ENCODE assay signal across 9 cellular contexts in genomic region chr19:3784607-3785463, GRCh38. TPM values are rescaled to one million over a fixed set of nuclear protein-coding genes. Genes with fewer than 3 reads are reported as not detected.
DNase-seq lines count a peak whose midpoint lies in the region; ATAC-seq and TF ChIP-seq lines count a peak whose summit lies in the region.
"Had no signal": no experiment of that assay in that cellular context is flagged by ENCODE, and none has a peak within 500 bp of the region (broad histone marks: within the 10 kb centered on the region; RNA-seq: fewer than 3 reads in every experiment).

No MANE protein-coding gene starts in this region.

- H3K4me2 ChIP-seq in BLaER1: peak overlapping the region; percentile 28
- H3K4me2 ChIP-seq: PC-9 had no signal

- H3K27ac Mint-ChIP-seq in brain: no peak overlapping the region
- no peak overlapping the region for H3K27ac Mint-ChIP-seq in mesothelial cell of epicardium

- H3K9ac ChIP-seq in BLaER1: no peak overlapping the region

- H3K9me3 ChIP-seq in BLaER1: peaks cover 24% of the 10 kb centered on the region

- peaks cover 38% of the 10 kb centered on the region for H3K27me3 ChIP-seq in BLaER1
- H3K27me3 ChIP-seq in HL-60 (ENCODE audit: insufficient read depth, poor library complexity, severe bottlenecking): no peaks in the 10 kb centered on the region

- H3K36me3 Mint-ChIP-seq in brain (peaks cover 18% of the 10 kb centered on the region), mesothelial cell of epicardium (peaks cover 12% of the 10 kb centered on the region)

- H3K27me3 Mint-ChIP-seq in brain: peaks cover 42% of the 10 kb centered on the region
- peaks cover 64% of the 10 kb centered on the region for H3K27me3 Mint-ChIP-seq in mesothelial cell of epicardium (ENCODE audit: low read depth)

- ATAC-seq in HG03025 (IDR thresholded peaks at IDR 0.05; ENCODE audit: low FRiP score, unreplicated experiment): no peak
- ATAC-seq in HG02610 (IDR thresholded peaks at IDR 0.05; ENCODE audit: unreplicated experiment): no peak
- no peak for ATAC-seq in GM18909 (IDR thresholded peaks at IDR 0.05; ENCODE audit: poor library complexity, unreplicated experiment)

- TF ChIP-seq CTCF in HL-60 (IDR thresholded peaks at IDR 0.05; ENCODE audit: insufficient read depth, low read length): no peak
- TF ChIP-seq CTCF in brain (conservative IDR thresholded peaks at IDR 0.05): no peak
- TF ChIP-seq CTCF in mesothelial cell of epicardium (IDR thresholded peaks at IDR 0.05; ENCODE audit: unreplicated experiment): no peak

- DNase-seq in HL-60 (ENCODE audit: low read depth in 1 of 2, low spot score in 1 of 2): no peak
- DNase-seq in mesothelial cell of epicardium (ENCODE audit: low spot score in 2 of 2, unreplicated experiment in 2 of 2): no peak
- DNase-seq in stimulated activated CD4-positive, alpha-beta T cell treated with anti-CD3 and anti-CD28 coated beads, Interleukin-4, amount 100 ng/mL, for 4 hours: no peak
- DNase-seq: PC-9 had no signal

- H3K27ac ChIP-seq in BLaER1 (no peak overlapping the region), HL-60 (replicated peaks) (peak overlapping the region; percentile 73)
- H3K27ac ChIP-seq: PC-9 had no signal

- H4K20me1 ChIP-seq in BLaER1: 0 out of 2 replicates have a peak, but pooled peaks cover 7% of the 10 kb centered on the region

- peaks cover 10% of the 10 kb centered on the region; the same call in 1 of the 2 replicates for H3K4me1 ChIP-seq in BLaER1

- peaks cover 15 to 25% (median 21%) of the 10 kb centered on the region in 5 experiments for H3K9me3 Mint-ChIP-seq in brain
- H3K9me3 Mint-ChIP-seq in mesothelial cell of epicardium: peaks cover 16% of the 10 kb centered on the region

- peak overlapping the region; percentile 59 to 84 (median 75) for H3K4me3 Mint-ChIP-seq in brain
- H3K4me3 Mint-ChIP-seq in mesothelial cell of epicardium: peak overlapping the region; percentile 60

- H3K4me1 Mint-ChIP-seq in brain: no peaks in the 10 kb centered on the region
- H3K4me1 Mint-ChIP-seq in mesothelial cell of epicardium: peaks cover 2% of the 10 kb centered on the region

- H3K4me3 ChIP-seq in BLaER1: no peak overlapping the region
- H3K4me3 ChIP-seq in HL-60 (replicated peaks; ENCODE audit: insufficient read depth, low read length): peak overlapping the region; percentile 49
- H3K4me3 ChIP-seq: PC-9 had no signal

- H3K36me3 ChIP-seq in BLaER1: no peaks in the 10 kb centered on the region

RNA-seq across cellular contexts. Expression of gene MATK, which starts 1.3 kb away (rescaled TPM):
- polyA plus RNA-seq in brain (ENCODE audit: insufficient read depth, low read depth, low replicate concordance): 18.6 TPM
- total RNA-seq in mesothelial cell of epicardium: 3.7 to 5.0 TPM (median 4.0 TPM) in 3 replicates
- total RNA-seq: PC-9 had no signal

RNA-seq across cellular contexts. Expression of gene RAX2, which starts 12.8 kb away (rescaled TPM):
- polyA plus RNA-seq in brain (ENCODE audit: insufficient read depth, low read depth, low replicate concordance): not detected
- total RNA-seq in mesothelial cell of epicardium: not detected in 3 replicates
- total RNA-seq: PC-9 had no signal

RNA-seq across cellular contexts. Expression of gene MRPL54, which starts 22.4 kb away (rescaled TPM):
- polyA plus RNA-seq in brain (ENCODE audit: insufficient read depth, low read depth, low replicate concordance): 177 TPM
- total RNA-seq in mesothelial cell of epicardium: 26.8 to 30.2 TPM (median 27.6 TPM) in 3 replicates

RNA-seq across cellular contexts. Expression of gene APBA3, which starts 23.3 kb away (rescaled TPM):
- polyA plus RNA-seq in brain (ENCODE audit: insufficient read depth, low read depth, low replicate concordance): 36.8 TPM
- total RNA-seq in mesothelial cell of epicardium: 22.1 to 25.2 TPM (median 23.5 TPM) in 3 replicates
